ENCODE assay signal across 9 cellular contexts in genomic region chr19:37654118-37654517, GRCh38. TPM values are rescaled to one million over a fixed set of nuclear protein-coding genes. Genes with fewer than 3 reads are reported as not detected.
DNase-seq lines count a peak whose midpoint lies in the region; ATAC-seq and TF ChIP-seq lines count a peak whose summit lies in the region.
"Had no signal": no experiment of that assay in that cellular context is flagged by ENCODE, and none has a peak within 500 bp of the region (broad histone marks: within the 10 kb centered on the region; RNA-seq: fewer than 3 reads in every experiment).

No MANE protein-coding gene starts in this region.

- CTCF ChIA-PET in CD4-positive, alpha-beta memory T cell (lab: Charles Lee; ENCODE audit: partially characterized antibody) = no interaction called here

- peak overlapping the region; percentile 73 to 78 for H3K4me3 ChIP-seq in CD4-positive, alpha-beta memory T cell (ENCODE audit: low read length in 2 of 2)

- intact Hi-C loops in CD4-positive, alpha-beta memory T cell (cut with micrococcal nuclease) = loop anchor here (2.0 to 10.0 kb wide), 4 partner anchors 39 to 339 kb away; partner anchors contain the start of genes ZNF573 and ZNF793
- intact Hi-C loops in dendritic cell treated with granulocyte-macrophage colony-stimulating factor and Interleukin-4, amounts not matched to agents 40 ng/mL and 50 ng/mL, for 4 days (cut with micrococcal nuclease) = loop anchor here (10.0 kb wide), 2 partner anchors 59 to 121 kb away; partner anchors contain the start of genes ZNF540, ZNF571 and ZNF573

- no peaks in the 10 kb centered on the region for H3K27me3 ChIP-seq in CD4-positive, alpha-beta memory T cell (ENCODE audit: insufficient read depth, low read length)

- H3K4me1 Mint-ChIP-seq in CD4-positive, alpha-beta memory T cell = peaks cover 18 to 40% (median 26%) of the 10 kb centered on the region in 4 donors
- peaks cover 22% of the 10 kb centered on the region for H3K4me1 Mint-ChIP-seq in dendritic cell treated with granulocyte-macrophage colony-stimulating factor and Interleukin-4, amounts not matched to agents 40 ng/mL and 50 ng/mL, for 4 days (ENCODE audit: low read depth)
- peaks cover 34% of the 10 kb centered on the region for H3K4me1 Mint-ChIP-seq in neural crest cell

- POLR2A ChIA-PET in CD4-positive, alpha-beta memory T cell (lab: Charles Lee; ENCODE audit: partially characterized antibody) = interaction anchor here (1.4 to 2.4 kb wide), 3 partner anchors 38 to 147 kb away, joined by 3 to 18 read pairs (median 7); partner anchors contain the start of genes ZNF540, ZNF571 and ZNF793

- peak overlapping the region; percentile 81 for H3K27ac ChIP-seq in CD4-positive, alpha-beta memory T cell (ENCODE audit: low read depth, low read length)

- H3K27ac Mint-ChIP-seq in CD4-positive, alpha-beta memory T cell = peak overlapping the region; percentile 92 to 98 (median 95)
- H3K27ac Mint-ChIP-seq in dendritic cell treated with granulocyte-macrophage colony-stimulating factor and Interleukin-4, amounts not matched to agents 40 ng/mL and 50 ng/mL, for 4 days = peak overlapping the region; percentile 85
- peak overlapping the region; percentile 98 for H3K27ac Mint-ChIP-seq in neural crest cell (ENCODE audit: unreplicated experiment)

- H3K36me3 Mint-ChIP-seq in CD4-positive, alpha-beta memory T cell = peaks cover 18 to 23% of the 10 kb centered on the region in 2 donors
- H3K36me3 Mint-ChIP-seq in dendritic cell treated with granulocyte-macrophage colony-stimulating factor and Interleukin-4, amounts not matched to agents 40 ng/mL and 50 ng/mL, for 4 days (ENCODE audit: low read depth) = peaks cover 44% of the 10 kb centered on the region
- H3K36me3 Mint-ChIP-seq in neural crest cell (ENCODE audit: low read depth) = peaks cover 40% of the 10 kb centered on the region

- H3K4me3 Mint-ChIP-seq in CD4-positive, alpha-beta memory T cell = peak overlapping the region; percentile 83 to 96 (median 95)
- H3K4me3 Mint-ChIP-seq in dendritic cell treated with granulocyte-macrophage colony-stimulating factor and Interleukin-4, amounts not matched to agents 40 ng/mL and 50 ng/mL, for 4 days = peak overlapping the region; percentile 90
- H3K4me3 Mint-ChIP-seq in neural crest cell = peak overlapping the region; percentile 93

- peaks cover 20% of the 10 kb centered on the region for H3K4me1 ChIP-seq in CD4-positive, alpha-beta memory T cell (ENCODE audit: insufficient read depth, low read length)

- H3K36me3 ChIP-seq in CD4-positive, alpha-beta memory T cell (ENCODE audit: insufficient read depth, low read length) = no peaks in the 10 kb centered on the region

- H3K9me3 Mint-ChIP-seq in CD4-positive, alpha-beta memory T cell = peaks cover 0 to 17% (median 3%) of the 10 kb centered on the region in 8 donors
- peaks cover 28% of the 10 kb centered on the region for H3K9me3 Mint-ChIP-seq in dendritic cell treated with granulocyte-macrophage colony-stimulating factor and Interleukin-4, amounts not matched to agents 40 ng/mL and 50 ng/mL, for 4 days
- peaks cover 8% of the 10 kb centered on the region for H3K9me3 Mint-ChIP-seq in neural crest cell

- TF ChIP-seq CTCF in neural crest cell (conservative IDR thresholded peaks at IDR 0.05) = no peak

- H3K27me3 Mint-ChIP-seq in CD4-positive, alpha-beta memory T cell = no peaks in the 10 kb centered on the region
- H3K27me3 Mint-ChIP-seq in dendritic cell treated with granulocyte-macrophage colony-stimulating factor and Interleukin-4, amounts not matched to agents 40 ng/mL and 50 ng/mL, for 4 days = peaks cover 5% of the 10 kb centered on the region
- H3K27me3 Mint-ChIP-seq in neural crest cell (ENCODE audit: low read depth) = no peaks in the 10 kb centered on the region

- no peak for DNase-seq in CD4-positive, alpha-beta memory T cell
- peak; percentile 15 for DNase-seq in M059J (ENCODE audit: low read depth)
- no peak for DNase-seq in neural crest cell (ENCODE audit: low read depth, low spot score)
- DNase-seq in putamen (ENCODE audit: low spot score) = no peak
- DNase-seq in H4 (ENCODE audit: low spot score) = no peak
- no peak for DNase-seq in COR-L47 (lab: John Stamatoyannopoulos, UW)

- no peak for ATAC-seq in HG03442 (IDR thresholded peaks at IDR 0.05; ENCODE audit: unreplicated experiment)

- no peaks in the 10 kb centered on the region for H3K9me3 ChIP-seq in CD4-positive, alpha-beta memory T cell (ENCODE audit: control insufficient read depth in 1 of 2, low read length in 2 of 2)

RNA-seq across cellular contexts. Expression of gene ZFP30, which starts 1.1 kb away (rescaled TPM):
- 10 to 100 TPM; 21.8 to 24.4 TPM for total RNA-seq in CD4-positive, alpha-beta memory T cell
- polyA plus RNA-seq in CD4-positive, alpha-beta memory T cell = 1 to 10 TPM; 1.4 to 2.7 TPM
- total RNA-seq in M059J (2014; rRNA removed; shearing (Covaris generic)) = 5.8 and 10.5 TPM in 2 replicates
- total RNA-seq in neural crest cell = 31.8 TPM in 2 replicates
- total RNA-seq in H4 (2014; rRNA removed; shearing (Covaris generic)) = 5.4 and 15.2 TPM in 2 replicates

RNA-seq across cellular contexts. Expression of gene ZNF540, which starts 59.4 kb away (rescaled TPM):
- total RNA-seq in CD4-positive, alpha-beta memory T cell = 10 to 100 TPM; 24.2 to 24.5 TPM
- polyA plus RNA-seq in CD4-positive, alpha-beta memory T cell = 1 to 10 TPM; 4.8 TPM
- 1.8 TPM in 1 of 2 replicates, not detected in the other for total RNA-seq in M059J (2014; rRNA removed; shearing (Covaris generic))
- total RNA-seq in neural crest cell = 1.0 and 1.3 TPM in 2 replicates
- total RNA-seq in H4 (2014; rRNA removed; shearing (Covaris generic)) = 0.46 TPM in 1 of 2 replicates, not detected in the other
- total RNA-seq: HT1080 had no signal

RNA-seq across cellular contexts. Expression of gene ZNF571, which starts 59.5 kb away (rescaled TPM):
- total RNA-seq in CD4-positive, alpha-beta memory T cell = 10 to 100 TPM; 10.1 to 14.2 TPM
- polyA plus RNA-seq in CD4-positive, alpha-beta memory T cell = 1 to 10 TPM; 5.8 to 9.3 TPM
- 1.6 and 4.4 TPM in 2 replicates for total RNA-seq in M059J (2014; rRNA removed; shearing (Covaris generic))
- total RNA-seq in neural crest cell = 5.3 and 6.2 TPM in 2 replicates
- total RNA-seq in H4 (2014; rRNA removed; shearing (Covaris generic)) = 2.9 and 4.2 TPM in 2 replicates
